ENCODE assay signal across 20 cellular contexts in the genomic region with DNA sequence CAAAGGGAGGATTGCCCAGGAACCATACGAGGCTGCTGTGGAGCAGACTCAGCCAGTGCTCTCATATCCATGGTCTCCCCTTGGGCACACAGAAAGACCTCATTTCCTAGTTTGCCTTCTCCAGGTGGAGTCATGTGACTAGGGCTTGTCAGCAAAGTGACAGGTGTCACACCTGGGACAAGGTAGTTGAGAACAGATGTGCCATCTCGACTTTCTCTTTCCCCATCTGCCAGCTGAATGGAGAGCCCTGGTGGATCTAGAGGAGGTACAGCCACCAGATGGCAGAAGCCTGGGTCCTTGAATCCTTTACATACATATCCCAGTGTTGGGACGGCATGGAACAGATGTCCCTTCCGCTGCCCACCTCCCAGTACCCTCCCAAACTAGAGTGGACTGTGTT. TPM values are rescaled to one million over a fixed set of nuclear protein-coding genes. Genes with fewer than 3 reads are reported as not detected.
DNase-seq lines count a peak whose midpoint lies in the region; ATAC-seq and TF ChIP-seq lines count a peak whose summit lies in the region.
"Had no signal": no experiment of that assay in that cellular context is flagged by ENCODE, and none has a peak within 500 bp of the region (broad histone marks: within the 10 kb centered on the region; RNA-seq: fewer than 3 reads in every experiment).

No MANE protein-coding gene starts in this region.

- no peak overlapping the region for H3K4me3 Mint-ChIP-seq in HFFc6
- H3K4me3 Mint-ChIP-seq in T-helper 2 cell treated with Interferon-gamma antibody and Interleukin-4, amounts not matched to agents 5 μg/mL and 100 μg/mL, for 36 hours = no peak overlapping the region

- no peaks in the 10 kb centered on the region for H3K4me1 ChIP-seq in BE2C
- H3K4me1 ChIP-seq: SJCRH30 had no signal

- H3K4me1 Mint-ChIP-seq in HFFc6 (ENCODE audit: low read depth) = peaks cover 64% of the 10 kb centered on the region
- no peaks in the 10 kb centered on the region for H3K4me1 Mint-ChIP-seq in T-helper 2 cell treated with Interferon-gamma antibody and Interleukin-4, amounts not matched to agents 5 μg/mL and 100 μg/mL, for 36 hours (ENCODE audit: low read depth)

- peaks cover 17% of the 10 kb centered on the region for H3K36me3 Mint-ChIP-seq in HFFc6 (ENCODE audit: low read depth)
- no peaks in the 10 kb centered on the region for H3K36me3 Mint-ChIP-seq in T-helper 2 cell treated with Interferon-gamma antibody and Interleukin-4, amounts not matched to agents 5 μg/mL and 100 μg/mL, for 36 hours (ENCODE audit: low read depth)

- no peak overlapping the region for H3K27ac ChIP-seq in WERI-Rb-1
- H3K27ac ChIP-seq: SJCRH30 had no signal

- no peaks in the 10 kb centered on the region for H3K9me3 Mint-ChIP-seq in HFFc6
- H3K9me3 Mint-ChIP-seq in T-helper 2 cell treated with Interferon-gamma antibody and Interleukin-4, amounts not matched to agents 5 μg/mL and 100 μg/mL, for 36 hours = no peaks in the 10 kb centered on the region

- intact Hi-C loops in left colon (cut with DNase I, micrococcal nuclease) = no loop called here

- H3K9me3 ChIP-seq in BE2C (no peaks in the 10 kb centered on the region), WERI-Rb-1 (ENCODE audit: severe bottlenecking) (no peaks in the 10 kb centered on the region)
- H3K9me3 ChIP-seq: SJCRH30 had no signal

- no peaks in the 10 kb centered on the region; the same call in 1 of the 2 replicates for H3K27me3 Mint-ChIP-seq in HFFc6 (ENCODE audit: insufficient read depth)
- H3K27me3 Mint-ChIP-seq in T-helper 2 cell treated with Interferon-gamma antibody and Interleukin-4, amounts not matched to agents 5 μg/mL and 100 μg/mL, for 36 hours (ENCODE audit: low read depth) = peaks cover 5% of the 10 kb centered on the region

- H3K36me3 ChIP-seq in BE2C (peaks cover 40% of the 10 kb centered on the region), WERI-Rb-1 (no peaks in the 10 kb centered on the region; the same call in 1 of the 2 replicates)

- TF ChIP-seq CTCF in BE2C (IDR thresholded peaks at IDR 0.05; ENCODE audit: low read depth, low read length) (peak; percentile 20; the same call in 1 of the 2 replicates), HFFc6 (IDR thresholded peaks at IDR 0.05) (peak; percentile 40), WERI-Rb-1 (IDR thresholded peaks at IDR 0.05; ENCODE audit: low read depth, low read length) (peak; percentile 46)

- ATAC-seq in left colon (peak; percentile 33), GM21619 (IDR thresholded peaks at IDR 0.05; ENCODE audit: unreplicated experiment) (no peak)

- H3K27me3 ChIP-seq in BE2C (no peaks in the 10 kb centered on the region), WERI-Rb-1 (ENCODE audit: insufficient read depth, low read depth, severe bottlenecking) (no peaks in the 10 kb centered on the region)
- H3K27me3 ChIP-seq: SJCRH30 had no signal

- H3K27ac Mint-ChIP-seq in HFFc6 = no peak overlapping the region
- no peak overlapping the region for H3K27ac Mint-ChIP-seq in T-helper 2 cell treated with Interferon-gamma antibody and Interleukin-4, amounts not matched to agents 5 μg/mL and 100 μg/mL, for 36 hours

- H3K4me3 ChIP-seq in BE2C (ENCODE audit: low read depth, low read length) (no peak overlapping the region), WERI-Rb-1 (ENCODE audit: low read depth, low read length) (no peak overlapping the region)
- H3K4me3 ChIP-seq: SJCRH30 had no signal

- DNase-seq in BE2C (no peak), HFFc6 (no peak), WERI-Rb-1 (peak; percentile 23), left colon (peak; percentile 30 to 57), NK-92 (lab: John Stamatoyannopoulos, UW; ENCODE audit: unreplicated experiment) (no peak), D341Med (ENCODE audit: low spot score) (no peak)
- no peak for DNase-seq in T-helper 2 cell treated with Interferon-gamma antibody and Interleukin-4, amounts not matched to agents 5 μg/mL and 100 μg/mL, for 36 hours (ENCODE audit: low spot score)
- DNase-seq: activated CD4-positive, alpha-beta T cell treated with anti-CD3 and anti-CD28 coated beads for 48 hours; activated CD8-positive, alpha-beta memory T cell treated with anti-CD3 and anti-CD28 coated beads, Interleukin-2, amount 50 U/mL, for 4 hours; aorta; COR-L47; erythroblast; GDM1; glutamatergic neuron; mesendoderm; NCI-H2081 treated with DMSO at 0.1 percent for 48 hours; SJCRH30 had no signal

RNA-seq across cellular contexts. Expression of a gene that starts 42.9 kb away (rescaled TPM):
- 0.57 TPM for polyA plus RNA-seq in BE2C (2012; ENCODE audit: insufficient read depth, insufficient read length, low read depth)
- not detected for total RNA-seq in HFFc6 (2021; fragmentation: NEBNext Ultra II Directional; extraction: Animal tissue kit (Norgen Biotek cat#: 25700))
- 10 to 100 TPM in 1 of 2 donors, 1 to 10 TPM in 1; 2.7 to 39.3 TPM for total RNA-seq in left colon
- total RNA-seq: aorta, pulmonary artery endothelial cell, SJCRH30 had no signal
- polyA plus RNA-seq: neural cell had no signal

RNA-seq across cellular contexts. Expression of a gene that starts 55.2 kb away (rescaled TPM):
- 31.4 TPM for polyA plus RNA-seq in BE2C (2012; ENCODE audit: insufficient read depth, insufficient read length, low read depth)
- total RNA-seq in HFFc6 (2021; fragmentation: NEBNext Ultra II Directional; extraction: Animal tissue kit (Norgen Biotek cat#: 25700)) = 10 to 100 TPM; 38.3 to 43.9 (median 41.5) TPM
- 10 to 100 TPM; 31.9 to 35.0 TPM for total RNA-seq in left colon

Comparison
In these comparisons a context has a peak if more than half of its experiments do, and no peak if none do; other contexts are left out.
1. DNase-seq: peak in WERI-Rb-1 (single experiment) and left colon (2 of 2); none in BE2C (single experiment), HFFc6 (single experiment), T-helper 2 cell treated with Interferon-gamma antibody and Interleukin-4, amounts not matched to agents 5 μg/mL and 100 μg/mL, for 36 hours (single experiment), NK-92 (single experiment) and D341Med (single experiment).
2. Peak in every context shown above with its lines, with median percentiles within 50 percentile points of each other: CTCF ChIP-seq.